ENCODE assay signal across 11 cellular contexts in the genomic region with DNA sequence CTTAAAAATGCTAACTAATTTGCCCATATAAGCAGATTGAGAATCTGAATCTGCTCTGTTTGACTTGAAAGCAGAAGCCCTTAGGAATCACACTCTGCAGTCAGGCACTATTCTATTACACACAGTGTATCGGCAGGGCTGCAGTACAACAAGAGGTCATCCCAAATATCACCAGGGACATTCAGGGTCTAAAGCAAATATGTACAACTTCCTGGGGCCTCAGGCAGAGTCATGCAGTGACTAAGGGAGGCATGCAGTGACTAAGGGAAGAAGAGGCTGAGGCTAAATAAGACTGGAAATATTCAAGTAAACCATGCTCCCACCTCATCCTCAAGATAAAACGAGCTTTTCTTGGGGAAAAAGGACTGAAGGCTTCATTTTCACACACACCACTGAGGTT. TPM values are rescaled to one million over a fixed set of nuclear protein-coding genes. Genes with fewer than 3 reads are reported as not detected.
A peak's percentile ranks its signal among the peaks of the same experiment; 100 is the strongest.
DNase-seq lines count a peak whose midpoint lies in the region; ATAC-seq and TF ChIP-seq lines count a peak whose summit lies in the region.
"Had no signal": no experiment of that assay in that cellular context is flagged by ENCODE, and none has a peak within 500 bp of the region (broad histone marks: within the 10 kb centered on the region; RNA-seq: fewer than 3 reads in every experiment).

No MANE protein-coding gene starts in this region.

- H3K36me3 Mint-ChIP-seq in chondrocyte (ENCODE audit: low read depth): no peaks in the 10 kb centered on the region

- TF ChIP-seq CTCF in chondrocyte (IDR thresholded peaks at IDR 0.05): no peak

- H3K27ac Mint-ChIP-seq in chondrocyte (ENCODE audit: unreplicated experiment): peak overlapping the region; percentile 77

- peaks cover 24% of the 10 kb centered on the region for H3K4me1 Mint-ChIP-seq in chondrocyte (ENCODE audit: low read depth)

- no peaks in the 10 kb centered on the region for H3K9me3 Mint-ChIP-seq in chondrocyte (ENCODE audit: low read depth)

- in situ Hi-C loops in ACHN (cut with HindIII; ENCODE audit: low pct_ligation_motif_present, low pct_unique_long_range_greater_than_20kb, low sequenced_read_pairs): no loop called here

- DNase-seq in ACHN (peak; percentile 86), HT1080 (ENCODE audit: low read depth) (peak; percentile 93), chondrocyte (ENCODE audit: low spot score) (no peak), left lobe of liver (ENCODE audit: low spot score) (no peak), OCI-M2 (lab: John Stamatoyannopoulos, UW; ENCODE audit: unreplicated experiment) (no peak), NCI-H146 treated with DMSO at 0.1 percent for 48 hours (lab: John Stamatoyannopoulos, UW; ENCODE audit: unreplicated experiment) (no peak), NCI-H2196 treated with DMSO at 0.1 percent for 48 hours (lab: John Stamatoyannopoulos, UW; ENCODE audit: unreplicated experiment) (no peak)
- DNase-seq: activated effector memory CD4-positive, alpha-beta T cell treated with anti-CD3 and anti-CD28 coated beads, Interleukin-2, amount 50 U/mL, for 16 hours; NCI-H510A treated with DMSO at 0.1 percent for 48 hours; tibial artery had no signal

- peak; percentile 26 for ATAC-seq in left lobe of liver
- ATAC-seq in HG03175 (IDR thresholded peaks at IDR 0.05; ENCODE audit: unreplicated experiment): no peak

- no peak overlapping the region for H3K4me3 Mint-ChIP-seq in chondrocyte (ENCODE audit: unreplicated experiment)

- no peaks in the 10 kb centered on the region for H3K27me3 Mint-ChIP-seq in chondrocyte (ENCODE audit: low read depth)

RNA-seq across cellular contexts. Expression of gene MAPK10, which starts 20.9 kb away (rescaled TPM):
- total RNA-seq in HT1080 (2014; rRNA removed; shearing (Covaris generic)): 0.03 and 2.0 TPM in 2 replicates
- polyA plus RNA-seq in HT1080 (2015; cell fraction: cytosol; rRNA removed): 0.28 and 1.0 TPM in 2 replicates
- polyA plus RNA-seq in HT1080 (2015; cell fraction: nucleus; rRNA removed): 0.37 and 1.00 TPM in 2 replicates
- 14.1 to 75.6 TPM (median 14.4 TPM) in 3 replicates for total RNA-seq in chondrocyte
- total RNA-seq in left lobe of liver: 2.4 TPM

Comparison
In these comparisons a context has a peak if more than half of its experiments do, and no peak if none do; other contexts are left out.
1. DNase-seq: peak in ACHN (single experiment) and HT1080 (single experiment); none in chondrocyte (single experiment), left lobe of liver (single experiment), OCI-M2 (single experiment), NCI-H146 treated with DMSO at 0.1 percent for 48 hours (single experiment) and NCI-H2196 treated with DMSO at 0.1 percent for 48 hours (single experiment).